ENCODE assay signal across 17 cellular contexts in genomic region chr10:47287805-47288204, GRCh38. TPM values are rescaled to one million over a fixed set of nuclear protein-coding genes. Genes with fewer than 3 reads are reported as not detected.
DNase-seq lines count a peak whose midpoint lies in the region; ATAC-seq and TF ChIP-seq lines count a peak whose summit lies in the region.
"Had no signal": no experiment of that assay in that cellular context is flagged by ENCODE, and none has a peak within 500 bp of the region (broad histone marks: within the 10 kb centered on the region; RNA-seq: fewer than 3 reads in every experiment).

No MANE protein-coding gene starts in this region.

- H3K9me3 Mint-ChIP-seq in activated CD8-positive, alpha-beta memory T cell treated with anti-CD3 and anti-CD28 coated beads, Interleukin-2, amount 10 ng/mL, durations not matched to agents 7 days and 5 days (ENCODE audit: low read depth) = no peaks in the 10 kb centered on the region
- H3K9me3 Mint-ChIP-seq in type B pancreatic cell = no peaks in the 10 kb centered on the region
- H3K9me3 Mint-ChIP-seq: CD4-positive, alpha-beta memory T cell; H9 had no signal

- no peaks in the 10 kb centered on the region for H3K9me3 ChIP-seq in HEK293 (ENCODE audit: control insufficient read depth, insufficient read depth, low read depth, low read length)

- no peaks in the 10 kb centered on the region for H3K36me3 Mint-ChIP-seq in activated CD8-positive, alpha-beta memory T cell treated with anti-CD3 and anti-CD28 coated beads, Interleukin-2, amount 10 ng/mL, durations not matched to agents 7 days and 5 days
- H3K36me3 Mint-ChIP-seq in type B pancreatic cell = no peaks in the 10 kb centered on the region
- H3K36me3 Mint-ChIP-seq: CD4-positive, alpha-beta memory T cell had no signal

- H3K27ac ChIP-seq in HEK293 (ENCODE audit: extremely low read depth, low read depth, low read length) = no peak overlapping the region

- peak; percentile 21 for DNase-seq in activated CD8-positive, alpha-beta memory T cell treated with anti-CD3 and anti-CD28 coated beads, Interleukin-2, amount 10 ng/mL, durations not matched to agents 7 days and 5 days
- DNase-seq in activated CD8-positive, alpha-beta memory T cell treated with anti-CD3 and anti-CD28 coated beads, Interleukin-2, amount 50 U/mL, for 4 hours = no peak
- DNase-seq in islet precursor cell (peak; percentile 38), type B pancreatic cell (ENCODE audit: extremely low spot score, unreplicated experiment) (peak; percentile 39), NCI-H128 (lab: John Stamatoyannopoulos, UW; ENCODE audit: unreplicated experiment) (no peak), DMS 273 treated with DMSO at 0.1 percent for 48 hours (lab: John Stamatoyannopoulos, UW) (no peak)
- DNase-seq: ACHN; C1 segment of cervical spinal cord; CD4-positive, alpha-beta memory T cell; DND-41; GDM1; GOT3; H9 had no signal

- H3K4me1 Mint-ChIP-seq in activated CD8-positive, alpha-beta memory T cell treated with anti-CD3 and anti-CD28 coated beads, Interleukin-2, amount 10 ng/mL, durations not matched to agents 7 days and 5 days = peaks cover 16% of the 10 kb centered on the region
- H3K4me1 Mint-ChIP-seq in type B pancreatic cell (ENCODE audit: unreplicated experiment) = no peaks in the 10 kb centered on the region
- H3K4me1 Mint-ChIP-seq: H9 had no signal

- POLR2A ChIA-PET in HEK293 (lab: Yijun Ruan, JAX) = no interaction called here

- H3K27ac Mint-ChIP-seq in activated CD8-positive, alpha-beta memory T cell treated with anti-CD3 and anti-CD28 coated beads, Interleukin-2, amount 10 ng/mL, durations not matched to agents 7 days and 5 days = no peak overlapping the region
- no peak overlapping the region for H3K27ac Mint-ChIP-seq in type B pancreatic cell
- H3K27ac Mint-ChIP-seq: B cell, H9 had no signal

- CTCF ChIA-PET in activated CD8-positive, alpha-beta memory T cell treated with anti-CD3 and anti-CD28 coated beads, Interleukin-2, amount 10 ng/mL, durations not matched to agents 7 days and 5 days (lab: Charles Lee) = no interaction called here
- CTCF ChIA-PET in HEK293 (lab: Yijun Ruan, JAX) = interaction anchor here (2.2 kb wide), 1 partner anchor 240 kb away, joined by 7 read pairs; no protein-coding TSS in a partner anchor

- no peaks in the 10 kb centered on the region for H3K27me3 Mint-ChIP-seq in activated CD8-positive, alpha-beta memory T cell treated with anti-CD3 and anti-CD28 coated beads, Interleukin-2, amount 10 ng/mL, durations not matched to agents 7 days and 5 days
- H3K27me3 Mint-ChIP-seq in type B pancreatic cell = peaks cover 39% of the 10 kb centered on the region
- H3K27me3 Mint-ChIP-seq: B cell; CD4-positive, alpha-beta memory T cell had no signal

- H3K4me3 Mint-ChIP-seq in activated CD8-positive, alpha-beta memory T cell treated with anti-CD3 and anti-CD28 coated beads, Interleukin-2, amount 10 ng/mL, durations not matched to agents 7 days and 5 days = no peak overlapping the region
- no peak overlapping the region for H3K4me3 Mint-ChIP-seq in type B pancreatic cell
- H3K4me3 Mint-ChIP-seq: B cell; CD4-positive, alpha-beta memory T cell; H9 had no signal

- no peaks in the 10 kb centered on the region for H3K4me1 ChIP-seq in HEK293 (ENCODE audit: control insufficient read depth, insufficient read depth, low read length)

- ATAC-seq in activated CD8-positive, alpha-beta memory T cell treated with anti-CD3 and anti-CD28 coated beads, Interleukin-2, amount 10 ng/mL, durations not matched to agents 7 days and 5 days = no peak
- ATAC-seq: HepG2 had no signal

- H3K36me3 ChIP-seq in HEK293 (ENCODE audit: control insufficient read depth in 2 of 2, insufficient read depth in 1 of 2, low read length in 2 of 2) = no peaks in the 10 kb centered on the region

- no peak overlapping the region for H3K4me3 ChIP-seq in HEK293 (ENCODE audit: low read depth, low read length)

- no peak for TF ChIP-seq CTCF in HEK293 (tag by site-specific recombination; IDR thresholded peaks at IDR 0.05)
- TF ChIP-seq CTCF in type B pancreatic cell (conservative IDR thresholded peaks at IDR 0.05) = no peak

TF ChIP-seq in HEK293, 187 proteins besides CTCF, POLR2A, EP300 and RAD21:
- TF ChIP-seq ZNF10 (tag by site-specific recombination; IDR thresholded peaks at IDR 0.05) (peak; percentile 94), ZNF561 (tag by site-specific recombination; IDR thresholded peaks at IDR 0.05; ENCODE audit: borderline replicate concordance) (no peak), GLIS2 (tag by site-specific recombination; IDR thresholded peaks at IDR 0.05) (no peak), TCF7L2 (IDR thresholded peaks at IDR 0.05; ENCODE audit: borderline replicate concordance, low read depth, low read length) (no peak), ZNF214 (tag by site-specific recombination; IDR thresholded peaks at IDR 0.05; ENCODE audit: borderline replicate concordance) (no peak), ZNF549 (tag by site-specific recombination; IDR thresholded peaks at IDR 0.05) (no peak), ZNF677 (tag by site-specific recombination; IDR thresholded peaks at IDR 0.05) (no peak)

RNA-seq across cellular contexts. Expression of gene GDF10, which starts 12.2 kb away (rescaled TPM):
- under 1 TPM in 1 of 2 experiments, not detected in 1; 0.45 TPM for total RNA-seq in activated CD8-positive, alpha-beta memory T cell treated with anti-CD3 and anti-CD28 coated beads, Interleukin-2, amount 10 ng/mL, durations not matched to agents 7 days and 5 days
- 0.57 and 46.8 TPM in 2 replicates for total RNA-seq in type B pancreatic cell (ENCODE audit: low replicate concordance)
- total RNA-seq: A172, B cell, HepG2 had no signal

RNA-seq across cellular contexts. Expression of gene GDF2, which starts 34.4 kb away (rescaled TPM):
- total RNA-seq in activated CD8-positive, alpha-beta memory T cell treated with anti-CD3 and anti-CD28 coated beads, Interleukin-2, amount 10 ng/mL, durations not matched to agents 7 days and 5 days = not detected
- total RNA-seq in type B pancreatic cell (ENCODE audit: low replicate concordance) = not detected in 2 replicates
- total RNA-seq: A172; B cell; CD4-positive, alpha-beta memory T cell; H9; HepG2 had no signal

Comparison
In these comparisons a context has a peak if more than half of its experiments do, and no peak if none do; other contexts are left out.
1. DNase-seq: peak in activated CD8-positive, alpha-beta memory T cell treated with anti-CD3 and anti-CD28 coated beads, Interleukin-2, amount 10 ng/mL, durations not matched to agents 7 days and 5 days (single experiment), islet precursor cell (single experiment) and type B pancreatic cell (single experiment); none in activated CD8-positive, alpha-beta memory T cell treated with anti-CD3 and anti-CD28 coated beads, Interleukin-2, amount 50 U/mL, for 4 hours (single experiment), NCI-H128 (single experiment) and DMS 273 treated with DMSO at 0.1 percent for 48 hours (single experiment).